8 cellular contexts compared by ENCODE assay signal in genomic region chr15:90400759-90401314, GRCh38. TPM values are rescaled to one million over a fixed set of nuclear protein-coding genes. Genes with fewer than 3 reads are reported as not detected.
DNase-seq lines count a peak whose midpoint lies in the region; ATAC-seq and TF ChIP-seq lines count a peak whose summit lies in the region.

No MANE protein-coding gene starts in this region.

- TF ChIP-seq CTCF in GM12864 (IDR thresholded peaks at IDR 0.05; ENCODE audit: low read depth, low read length, missing control alignments) = no peak
- TF ChIP-seq CTCF in HFF-Myc (IDR thresholded peaks at IDR 0.05; ENCODE audit: low read depth, low read length, missing control alignments) = no peak

- ATAC-seq in left ventricle myocardium superior = peak; percentile 95

- peaks cover 44% of the 10 kb centered on the region for H3K4me1 ChIP-seq in SJSA1 (replicated peaks)

- H3K27ac ChIP-seq in SJSA1 = peak overlapping the region; percentile 79

- intact Hi-C loops in left ventricle myocardium superior (cut with micrococcal nuclease) = no loop called here

- H3K9me3 ChIP-seq in MG63 (no peaks in the 10 kb centered on the region), SJSA1 (replicated peaks) (no peaks in the 10 kb centered on the region)

- H3K27me3 ChIP-seq in MG63 (no peaks in the 10 kb centered on the region), SJSA1 (replicated peaks) (no peaks in the 10 kb centered on the region)

- H3K4me3 ChIP-seq in GM12864 (ENCODE audit: low read depth, low read length) (peak overlapping the region; percentile 36; the same call in 1 of the 2 replicates), HFF-Myc (replicated peaks; ENCODE audit: low read depth, low read length) (peak overlapping the region; percentile 23), MG63 (peak overlapping the region; percentile 8; the same call in 1 of the 2 replicates), SJSA1 (no peak overlapping the region), skeletal muscle cell (ENCODE audit: low read depth, low read length) (peak overlapping the region; percentile 20)

- DNase-seq in GM12864 (ENCODE audit: low read depth) (peak; percentile 73), HFF-Myc (ENCODE audit: extremely low read depth, low read depth) (peak; percentile 97), MG63 (peak; percentile 80), SJSA1 (ENCODE audit: low read depth in 1 of 2, low spot score in 2 of 2) (peak; percentile 84), amniotic epithelial cell (ENCODE audit: low read depth) (peak; percentile 98), left ventricle myocardium superior (peak; percentile 59), skeletal muscle cell (ENCODE audit: low read depth) (peak; percentile 80), OCI-M2 (lab: John Stamatoyannopoulos, UW; ENCODE audit: unreplicated experiment) (no peak)

- H3K36me3 ChIP-seq in MG63 (peaks cover 4% of the 10 kb centered on the region; the same call in 1 of the 2 replicates), SJSA1 (peaks cover 8% of the 10 kb centered on the region)

RNA-seq across cellular contexts. Expression of gene IQGAP1, which starts 12.8 kb away (rescaled TPM):
- 52.8 and 81.8 TPM in 2 replicates for total RNA-seq in MG63 (2014; rRNA removed; shearing (Covaris generic); ENCODE audit: low replicate concordance)
- total RNA-seq in SJSA1 (2014; rRNA removed; shearing (Covaris generic)) = 163 and 235 TPM in 2 replicates
- 35.4 TPM for total RNA-seq in left ventricle myocardium superior

RNA-seq across cellular contexts. Expression of gene ZNF774, which starts 48.8 kb away (rescaled TPM):
- total RNA-seq in MG63 (2014; rRNA removed; shearing (Covaris generic); ENCODE audit: low replicate concordance) = 0.07 TPM in 1 of 2 replicates, not detected in the other
- 0.66 and 4.1 TPM in 2 replicates for total RNA-seq in SJSA1 (2014; rRNA removed; shearing (Covaris generic))
- total RNA-seq in left ventricle myocardium superior = 4.9 TPM
